8 cellular contexts compared by ENCODE assay signal in genomic region chr4:2598661-2599654, GRCh38.
DNase-seq lines count a peak whose midpoint lies in the region; ATAC-seq and TF ChIP-seq lines count a peak whose summit lies in the region.

No MANE protein-coding gene starts in this region.

- CTCF ChIA-PET in activated CD8-positive, alpha-beta memory T cell treated with anti-CD3 and anti-CD28 coated beads, Interleukin-2, amount 10 ng/mL, durations not matched to agents 7 days and 5 days (lab: Charles Lee): no interaction called here
- CTCF ChIA-PET in RWPE1 (lab: Yijun Ruan, JAX): no interaction called here

- no peak for DNase-seq in activated CD8-positive, alpha-beta memory T cell treated with anti-CD3 and anti-CD28 coated beads, Interleukin-2, amount 10 ng/mL, durations not matched to agents 7 days and 5 days
- no peak for DNase-seq in activated CD8-positive, alpha-beta memory T cell treated with anti-CD3 and anti-CD28 coated beads, Interleukin-2, amount 50 U/mL, for 48 hours
- DNase-seq in RWPE1 (ENCODE audit: low spot score) (no peak), cardiac muscle cell (ENCODE audit: low read depth in 1 of 2, low spot score in 1 of 2) (peak in 1 of 2 donors; percentile 65), NCI-H128 (lab: John Stamatoyannopoulos, UW; ENCODE audit: unreplicated experiment) (no peak), epidermal melanocyte (ENCODE audit: insufficient read length, low spot score) (no peak)

- peaks cover 31% of the 10 kb centered on the region for H3K4me1 Mint-ChIP-seq in activated CD8-positive, alpha-beta memory T cell treated with anti-CD3 and anti-CD28 coated beads, Interleukin-2, amount 10 ng/mL, durations not matched to agents 7 days and 5 days

- H3K27ac ChIP-seq in RWPE1: peak overlapping the region; percentile 29; the same call in 1 of the 2 replicates
- peak overlapping the region; percentile 72 for H3K27ac ChIP-seq in cardiac muscle cell
- H3K27ac ChIP-seq in temporal lobe (ENCODE audit: low read depth, low read length): peak overlapping the region; percentile 25

- peak; percentile 55 for ATAC-seq in activated CD8-positive, alpha-beta memory T cell treated with anti-CD3 and anti-CD28 coated beads, Interleukin-2, amount 10 ng/mL, durations not matched to agents 7 days and 5 days
- ATAC-seq in HG02885 (IDR thresholded peaks at IDR 0.05; ENCODE audit: poor library complexity, unreplicated experiment): peak; percentile 85

- H3K4me3 Mint-ChIP-seq in activated CD8-positive, alpha-beta memory T cell treated with anti-CD3 and anti-CD28 coated beads, Interleukin-2, amount 10 ng/mL, durations not matched to agents 7 days and 5 days: no peak overlapping the region

- H3K27ac Mint-ChIP-seq in activated CD8-positive, alpha-beta memory T cell treated with anti-CD3 and anti-CD28 coated beads, Interleukin-2, amount 10 ng/mL, durations not matched to agents 7 days and 5 days: peak overlapping the region; percentile 21

- no peaks in the 10 kb centered on the region for H3K36me3 ChIP-seq in cardiac muscle cell

- POLR2A ChIA-PET in RWPE1 (lab: Yijun Ruan, JAX; ENCODE audit: low non-redundant PET): no interaction called here

- peaks cover 22% of the 10 kb centered on the region for H3K4me1 ChIP-seq in cardiac muscle cell (ENCODE audit: low read depth)

- H3K27me3 ChIP-seq in cardiac muscle cell: no peaks in the 10 kb centered on the region

- H3K27me3 Mint-ChIP-seq in activated CD8-positive, alpha-beta memory T cell treated with anti-CD3 and anti-CD28 coated beads, Interleukin-2, amount 10 ng/mL, durations not matched to agents 7 days and 5 days: no peaks in the 10 kb centered on the region

- TF ChIP-seq CTCF in RWPE1 (conservative IDR thresholded peaks at IDR 0.05; ENCODE audit: low read depth) (no peak), cardiac muscle cell (IDR thresholded peaks at IDR 0.05; ENCODE audit: low read depth, low read length) (peak; percentile 22)

- H3K4me3 ChIP-seq in cardiac muscle cell: no peak overlapping the region

- H3K9me3 ChIP-seq in cardiac muscle cell (ENCODE audit: low read depth): no peaks in the 10 kb centered on the region

- peaks cover 5% of the 10 kb centered on the region for H3K36me3 Mint-ChIP-seq in activated CD8-positive, alpha-beta memory T cell treated with anti-CD3 and anti-CD28 coated beads, Interleukin-2, amount 10 ng/mL, durations not matched to agents 7 days and 5 days

- H3K9me3 Mint-ChIP-seq in activated CD8-positive, alpha-beta memory T cell treated with anti-CD3 and anti-CD28 coated beads, Interleukin-2, amount 10 ng/mL, durations not matched to agents 7 days and 5 days (ENCODE audit: low read depth): no peaks in the 10 kb centered on the region
